In the genomic region with DNA sequence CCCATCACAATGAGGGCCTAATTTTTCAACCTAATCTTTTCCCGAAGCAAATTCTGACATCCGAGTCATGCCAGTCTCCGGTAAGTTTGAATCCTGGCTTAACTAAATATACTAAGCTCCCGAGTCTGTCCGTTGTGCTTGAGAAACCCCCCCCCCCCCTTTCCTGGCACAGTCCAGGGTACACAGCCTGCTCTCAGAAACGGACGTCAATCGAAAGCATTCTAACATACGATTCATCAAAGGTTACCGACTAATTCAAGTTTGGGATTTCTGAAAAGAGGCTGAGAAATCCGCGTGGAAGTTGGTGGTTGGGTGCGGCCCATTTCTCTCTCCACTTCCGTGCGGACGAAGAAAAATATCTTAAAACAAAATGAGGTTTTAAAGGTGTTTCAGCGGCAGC, we compare ENCODE assay signal across 6 cellular contexts. TPM values are rescaled to one million over a fixed set of nuclear protein-coding genes. Genes with fewer than 3 reads are reported as not detected.
A peak's percentile ranks its signal among the peaks of the same experiment; 100 is the strongest.
DNase-seq lines count a peak whose midpoint lies in the region; ATAC-seq and TF ChIP-seq lines count a peak whose summit lies in the region.

No MANE protein-coding gene starts in this region.

- H4K20me1 ChIP-seq in neural progenitor cell (ENCODE audit: low read depth), result peaks cover 13% of the 10 kb centered on the region

- peak overlapping the region; percentile 74 for H3K4me3 ChIP-seq in HEK293 (ENCODE audit: low read depth, low read length)
- H3K4me3 ChIP-seq in neural progenitor cell, result peak overlapping the region; percentile 89

- intact Hi-C loops in MCF 10A (cut with micrococcal nuclease), result no loop called here

- peaks cover 20% of the 10 kb centered on the region for H3K4me1 Mint-ChIP-seq in MCF 10A (ENCODE audit: insufficient read depth, unreplicated experiment)
- H3K4me1 Mint-ChIP-seq in neural progenitor cell, result peaks cover 12% of the 10 kb centered on the region

- H2AFZ ChIP-seq in neural progenitor cell (replicated peaks), result no peak overlapping the region

- POLR2A ChIA-PET in HEK293 (lab: Yijun Ruan, JAX) (no interaction called here), MCF 10A (lab: Yijun Ruan, JAX) (interaction anchor here (0.6 to 2.4 kb wide), 12 partner anchors 50 to 478 kb away, joined by 3 to 14 read pairs (median 4); a partner anchor contains a TSS)

- TF ChIP-seq CTCF in HEK293 (tag by site-specific recombination; IDR thresholded peaks at IDR 0.05) (no peak), MCF 10A (IDR thresholded peaks at IDR 0.05; ENCODE audit: unreplicated experiment) (no peak), neural progenitor cell (IDR thresholded peaks at IDR 0.05) (no peak)

- peak overlapping the region; percentile 68 for H3K27ac Mint-ChIP-seq in MCF 10A (ENCODE audit: low read depth, unreplicated experiment)
- H3K27ac Mint-ChIP-seq in neural progenitor cell, result no peak overlapping the region

- no peaks in the 10 kb centered on the region for H3K9me3 Mint-ChIP-seq in MCF 10A (ENCODE audit: unreplicated experiment)
- no peaks in the 10 kb centered on the region for H3K9me3 Mint-ChIP-seq in neural progenitor cell

- no TSS peak for BruUV-seq in MCF 10A (replicated peaks; lab: Mats Ljungman, UMichigan)

- no peaks in the 10 kb centered on the region for H3F3A ChIP-seq in neural progenitor cell (ENCODE audit: low read depth)

- no peaks in the 10 kb centered on the region for H3K27me3 ChIP-seq in neural progenitor cell

- H3K27me3 Mint-ChIP-seq in MCF 10A (ENCODE audit: insufficient read depth, unreplicated experiment), result peaks cover 9% of the 10 kb centered on the region
- H3K27me3 Mint-ChIP-seq in neural progenitor cell (ENCODE audit: insufficient read depth, low read depth), result no peaks in the 10 kb centered on the region

- no peak overlapping the region for H3K27ac ChIP-seq in HEK293 (ENCODE audit: extremely low read depth, low read depth, low read length)
- H3K27ac ChIP-seq in neural progenitor cell, result no peak overlapping the region

- H3K4me1 ChIP-seq in HEK293 (ENCODE audit: control insufficient read depth, insufficient read depth, low read length) (no peaks in the 10 kb centered on the region), neural progenitor cell (peaks cover 9% of the 10 kb centered on the region)

- H3K4me2 ChIP-seq in neural progenitor cell, result peak overlapping the region; percentile 95

- peak overlapping the region; percentile 83 for H3K4me3 Mint-ChIP-seq in MCF 10A (ENCODE audit: unreplicated experiment)
- H3K4me3 Mint-ChIP-seq in neural progenitor cell, result peak overlapping the region; percentile 90

- CTCF ChIA-PET in HEK293 (lab: Yijun Ruan, JAX) (interaction anchor here (0.7 to 1.4 kb wide), 3 partner anchors 13 to 100 kb away, joined by 3 to 5 read pairs (median 4); no protein-coding TSS in a partner anchor), MCF 10A (lab: Yijun Ruan, JAX) (interaction anchor here (0.6 to 7.8 kb wide), 5 partner anchors 11 to 1856 kb away, joined by 3 to 128 read pairs (median 4); no protein-coding TSS in a partner anchor)

- peaks cover 60% of the 10 kb centered on the region for H3K79me2 ChIP-seq in neural progenitor cell (ENCODE audit: low read depth)

- H3K36me3 ChIP-seq in HEK293 (ENCODE audit: control insufficient read depth in 2 of 2, insufficient read depth in 1 of 2, low read length in 2 of 2) (peaks cover 0 to 9% of the 10 kb centered on the region in 2 experiments; a peak in 1 of 3 replicates), neural progenitor cell (no peaks in the 10 kb centered on the region)

- DNase-seq in MCF 10A (ENCODE audit: unreplicated experiment) (peak; percentile 4), neural progenitor cell (ENCODE audit: low spot score) (peak; percentile 5), AML-193 (lab: John Stamatoyannopoulos, UW) (no peak), NCI-H187 treated with DMSO at 0.1 percent for 48 hours (lab: John Stamatoyannopoulos, UW) (no peak)

- peak overlapping the region; percentile 73 for H3K9ac ChIP-seq in neural progenitor cell

- H3K36me3 Mint-ChIP-seq in MCF 10A (ENCODE audit: insufficient read depth, unreplicated experiment) (peaks cover 9% of the 10 kb centered on the region), neural progenitor cell (peaks cover 8% of the 10 kb centered on the region)

- ATAC-seq in HG02852 (IDR thresholded peaks at IDR 0.05; ENCODE audit: unreplicated experiment), result no peak

- no peaks in the 10 kb centered on the region for H3K9me3 ChIP-seq in HEK293 (ENCODE audit: control insufficient read depth, insufficient read depth, low read depth, low read length)
- H3K9me3 ChIP-seq in neural progenitor cell (ENCODE audit: low read depth), result no peaks in the 10 kb centered on the region

TF ChIP-seq in HEK293, 187 proteins besides CTCF, POLR2A, EP300 and RAD21:
- TF ChIP-seq ZNF426 (tag by site-specific recombination; IDR thresholded peaks at IDR 0.05), result no peak
- no peak for TF ChIP-seq SCRT1 (tag by site-specific recombination; IDR thresholded peaks at IDR 0.05; ENCODE audit: borderline replicate concordance)
- TF ChIP-seq ZNF423 (tag by site-specific recombination; IDR thresholded peaks at IDR 0.05), result no peak
- TF ChIP-seq ZNF37A (tag by site-specific recombination; IDR thresholded peaks at IDR 0.05), result no peak
- TF ChIP-seq ZNF621 (tag by site-specific recombination; IDR thresholded peaks at IDR 0.05), result no peak
- no peak for TF ChIP-seq SP7 (tag by site-specific recombination; IDR thresholded peaks at IDR 0.05)
- TF ChIP-seq, protein P1, sequence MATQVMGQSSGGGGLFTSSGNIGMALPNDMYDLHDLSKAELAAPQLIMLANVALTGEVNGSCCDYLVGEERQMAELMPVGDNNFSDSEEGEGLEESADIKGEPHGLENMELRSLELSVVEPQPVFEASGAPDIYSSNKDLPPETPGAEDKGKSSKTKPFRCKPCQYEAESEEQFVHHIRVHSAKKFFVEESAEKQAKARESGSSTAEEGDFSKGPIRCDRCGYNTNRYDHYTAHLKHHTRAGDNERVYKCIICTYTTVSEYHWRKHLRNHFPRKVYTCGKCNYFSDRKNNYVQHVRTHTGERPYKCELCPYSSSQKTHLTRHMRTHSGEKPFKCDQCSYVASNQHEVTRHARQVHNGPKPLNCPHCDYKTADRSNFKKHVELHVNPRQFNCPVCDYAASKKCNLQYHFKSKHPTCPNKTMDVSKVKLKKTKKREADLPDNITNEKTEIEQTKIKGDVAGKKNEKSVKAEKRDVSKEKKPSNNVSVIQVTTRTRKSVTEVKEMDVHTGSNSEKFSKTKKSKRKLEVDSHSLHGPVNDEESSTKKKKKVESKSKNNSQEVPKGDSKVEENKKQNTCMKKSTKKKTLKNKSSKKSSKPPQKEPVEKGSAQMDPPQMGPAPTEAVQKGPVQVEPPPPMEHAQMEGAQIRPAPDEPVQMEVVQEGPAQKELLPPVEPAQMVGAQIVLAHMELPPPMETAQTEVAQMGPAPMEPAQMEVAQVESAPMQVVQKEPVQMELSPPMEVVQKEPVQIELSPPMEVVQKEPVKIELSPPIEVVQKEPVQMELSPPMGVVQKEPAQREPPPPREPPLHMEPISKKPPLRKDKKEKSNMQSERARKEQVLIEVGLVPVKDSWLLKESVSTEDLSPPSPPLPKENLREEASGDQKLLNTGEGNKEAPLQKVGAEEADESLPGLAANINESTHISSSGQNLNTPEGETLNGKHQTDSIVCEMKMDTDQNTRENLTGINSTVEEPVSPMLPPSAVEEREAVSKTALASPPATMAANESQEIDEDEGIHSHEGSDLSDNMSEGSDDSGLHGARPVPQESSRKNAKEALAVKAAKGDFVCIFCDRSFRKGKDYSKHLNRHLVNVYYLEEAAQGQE (tag by site-specific recombination; IDR thresholded peaks at IDR 0.05), result no peak
- no peak for TF ChIP-seq EGR2 (tag by site-specific recombination; IDR thresholded peaks at IDR 0.05; ENCODE audit: low read depth)
- no peak for TF ChIP-seq ZNF76 (tag by site-specific recombination; IDR thresholded peaks at IDR 0.05; ENCODE audit: borderline replicate concordance, low read depth)
- no peak for TF ChIP-seq ZSCAN23 (tag by site-specific recombination; IDR thresholded peaks at IDR 0.05)
TF ChIP-seq in HEK293: peak in this region for 0.

RNA-seq across cellular contexts. Expression of a gene that starts 0.6 kb away (rescaled TPM):
- total RNA-seq in MCF 10A (2022), result 50.1 and 57.6 TPM in 2 replicates
- 41.8 and 79.5 TPM in 2 replicates for total RNA-seq in neural progenitor cell (ENCODE audit: low replicate concordance)

RNA-seq across cellular contexts. Expression of a gene that starts 17.2 kb away (rescaled TPM):
- total RNA-seq in MCF 10A (2022), result not detected in 2 replicates
- total RNA-seq in neural progenitor cell (ENCODE audit: low replicate concordance), result not detected in 2 replicates

RNA-seq across cellular contexts. Expression of a gene that starts 33.2 kb away (rescaled TPM):
- total RNA-seq in MCF 10A (2022), result not detected in 2 replicates
- not detected in 2 replicates for total RNA-seq in neural progenitor cell (ENCODE audit: low replicate concordance)

RNA-seq across cellular contexts. Expression of a gene that starts 45.7 kb away (rescaled TPM):
- total RNA-seq in MCF 10A (2022) (not detected in 2 replicates), neural progenitor cell (ENCODE audit: low replicate concordance) (not detected in 2 replicates)

RNA-seq across cellular contexts. Expression of a gene that starts 49.3 kb away (rescaled TPM):
- total RNA-seq in MCF 10A (2022) (7.1 and 8.9 TPM in 2 replicates), neural progenitor cell (ENCODE audit: low replicate concordance) (0.07 and 0.84 TPM in 2 replicates)

Comparison
In these comparisons a context has a peak if more than half of its experiments do, and no peak if none do; other contexts are left out.
1. DNase-seq: peak in MCF 10A (single experiment) and neural progenitor cell (single experiment); none in AML-193 (0 of 2) and NCI-H187 treated with DMSO at 0.1 percent for 48 hours (single experiment).